19 cellular contexts compared by ENCODE assay signal in the genomic region with DNA sequence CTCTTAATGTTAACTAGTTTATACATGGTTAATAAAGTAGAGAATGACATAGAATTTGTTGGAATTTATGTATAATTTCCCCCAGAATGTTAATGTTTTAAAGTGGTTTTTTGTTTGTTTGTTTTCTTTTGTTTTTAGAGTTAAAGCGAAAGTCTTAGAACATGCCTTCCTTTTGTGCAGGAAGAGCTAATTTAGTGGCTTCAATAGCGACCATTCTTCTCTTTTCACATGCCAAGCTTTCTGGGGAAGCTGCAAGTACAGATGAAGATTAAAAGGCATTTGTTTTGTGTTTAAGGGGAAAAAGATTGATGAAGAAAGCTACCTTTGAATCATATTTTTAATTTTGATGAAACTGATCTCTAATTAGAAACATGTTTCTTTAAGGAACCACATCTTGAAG.
"Had no signal": no experiment of that assay in that cellular context is flagged by ENCODE, and none has a peak within 500 bp of the region (broad histone marks: within the 10 kb centered on the region; RNA-seq: fewer than 3 reads in every experiment).

No MANE protein-coding gene starts in this region.

- H3K9me3 Mint-ChIP-seq: memory B cell; natural killer cell treated with Interleukin-12 subunit alpha and Interleukin-12 subunit beta and Interleukin-15 and Interleukin-18, amount 100 ng/mL, for 72 hours had no signal

- H3K9me3 ChIP-seq: colonic mucosa, heart right ventricle, neutrophil, right atrium auricular region, sigmoid colon, stomach had no signal

- H3K36me3 Mint-ChIP-seq: memory B cell; natural killer cell treated with Interleukin-12 subunit alpha and Interleukin-12 subunit beta and Interleukin-15 and Interleukin-18, amount 100 ng/mL, for 72 hours had no signal

- H3K4me3 Mint-ChIP-seq: memory B cell; natural killer cell treated with Interleukin-12 subunit alpha and Interleukin-12 subunit beta and Interleukin-15 and Interleukin-18, amount 100 ng/mL, for 72 hours had no signal

- DNase-seq: colonic mucosa; dermis blood vessel endothelial cell; erythroblast; heart right ventricle; hypothalamus; islet precursor cell; midbrain; posterior cingulate gyrus; sigmoid colon; stimulated activated naive CD4-positive, alpha-beta T cell; stomach; substantia nigra; trophoblast cell had no signal

- H3K27ac ChIP-seq: colonic mucosa, heart right ventricle, neutrophil, right atrium auricular region, sigmoid colon, skin epidermis, stomach had no signal

- H3K4me1 ChIP-seq: colonic mucosa had no signal

- H3K27me3 ChIP-seq: colonic mucosa, heart right ventricle, neutrophil, right atrium auricular region, sigmoid colon, stomach had no signal

- H3K4me3 ChIP-seq: colonic mucosa, heart right ventricle, right atrium auricular region, sigmoid colon, skin epidermis, stomach had no signal

- ATAC-seq: heart right ventricle; left lobe of liver; natural killer cell treated with Interleukin-12 subunit alpha and Interleukin-12 subunit beta and Interleukin-15 and Interleukin-18, amount 100 ng/mL, for 72 hours had no signal

- H3K27me3 Mint-ChIP-seq: memory B cell had no signal

- H3K36me3 ChIP-seq: colonic mucosa, heart right ventricle, neutrophil, right atrium auricular region, sigmoid colon, stomach had no signal

- H3K27ac Mint-ChIP-seq: memory B cell; natural killer cell treated with Interleukin-12 subunit alpha and Interleukin-12 subunit beta and Interleukin-15 and Interleukin-18, amount 100 ng/mL, for 72 hours had no signal

- H3K4me1 Mint-ChIP-seq: memory B cell had no signal
